Comparison of ENCODE assay signal across 8 cellular contexts in the genomic region with DNA sequence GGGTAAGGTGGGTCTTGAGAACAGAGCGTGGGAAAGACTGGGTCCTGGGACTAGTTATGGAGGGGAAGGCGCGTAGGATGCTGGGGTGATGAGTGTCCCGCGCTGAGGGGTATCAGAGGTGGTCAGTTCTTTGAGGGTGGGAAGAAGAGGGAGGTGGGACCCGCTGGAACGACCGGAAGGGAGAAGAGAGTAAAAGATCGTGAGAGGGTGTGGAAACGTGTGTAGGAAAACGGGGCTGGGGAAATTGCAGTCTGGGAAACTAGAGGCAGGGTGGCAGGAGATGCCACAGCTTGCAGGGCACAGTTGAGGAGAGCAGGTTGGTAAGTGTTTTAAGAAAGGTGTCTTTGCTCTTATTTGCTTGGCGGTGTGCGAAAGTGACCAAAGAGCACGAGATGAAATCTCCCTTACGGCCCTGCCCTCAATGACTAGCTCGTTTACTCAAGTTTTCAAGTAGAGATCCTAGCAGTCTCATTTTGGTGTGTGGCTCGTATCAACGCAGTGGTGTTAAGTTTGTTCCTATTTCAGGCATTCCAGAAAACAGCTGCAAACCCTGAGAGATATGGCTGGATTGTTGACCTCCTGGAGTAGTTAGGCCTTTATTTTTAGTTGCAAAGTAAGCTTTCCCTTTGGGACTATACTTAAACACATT. TPM values are rescaled to one million over a fixed set of nuclear protein-coding genes. Genes with fewer than 3 reads are reported as not detected.
A peak's percentile ranks its signal among the peaks of the same experiment; 100 is the strongest.
DNase-seq lines count a peak whose midpoint lies in the region; ATAC-seq, FAIRE-seq and TF ChIP-seq lines count a peak whose summit lies in the region.

No MANE protein-coding gene starts in this region.

- TF ChIP-seq CTCF in C4-2B (conservative IDR thresholded peaks at IDR 0.05) = no peak
- TF ChIP-seq CTCF in GM23338 (conservative IDR thresholded peaks at IDR 0.05; ENCODE audit: low read depth in 2 of 2) = no peak
- TF ChIP-seq CTCF in RWPE2 (IDR thresholded peaks at IDR 0.05; ENCODE audit: poor library complexity, severe bottlenecking) = no peak
- TF ChIP-seq CTCF in H1 (IDR thresholded peaks at IDR 0.05; ENCODE audit: control extremely low read depth in 1 of 3, insufficient read depth in 1 of 3, low read depth in 1 of 3, low read length in 3 of 3) = no peak

- ATAC-seq in GM23338 = no peak; the same call in 2 of the 3 replicates
- ATAC-seq in RWPE2 (ENCODE audit: low read depth) = peak; percentile 10; the same call in 2 of the 3 replicates
- ATAC-seq in HG02623 (IDR thresholded peaks at IDR 0.05; ENCODE audit: unreplicated experiment) = no peak
- ATAC-seq in HG02763 (IDR thresholded peaks at IDR 0.05; ENCODE audit: unreplicated experiment) = no peak
- no peak for ATAC-seq in HG03108 (IDR thresholded peaks at IDR 0.05; ENCODE audit: unreplicated experiment)

- H2BK20ac ChIP-seq in H1 (ENCODE audit: low read length) = no peak overlapping the region

- peak overlapping the region; percentile 92 for H3K4me3 Mint-ChIP-seq in GM23338

- POLR2A ChIA-PET in H1 (lab: Charles Lee; ENCODE audit: partially characterized antibody) = interaction anchor here (1.0 to 4.3 kb wide), 9 partner anchors 10 to 619 kb away, joined by 3 to 49 read pairs (median 6); partner anchors contain the start of genes CHEK1, EI24, FAM118B and FEZ1

- H4K91ac ChIP-seq in H1 (replicated peaks; ENCODE audit: insufficient read length, low read length) = no peak overlapping the region

- peaks cover 11% of the 10 kb centered on the region for H3K23me2 ChIP-seq in H1 (ENCODE audit: low read depth, low read length)

- H2BK15ac ChIP-seq in H1 (ENCODE audit: low read length) = no peak overlapping the region

- H3K36me3 ChIP-seq in GM23338 (ENCODE audit: insufficient read depth) (peaks cover 16% of the 10 kb centered on the region; the same call in 1 of the 2 replicates), RWPE2 (ENCODE audit: low read depth) (peaks cover 42% of the 10 kb centered on the region), H1 (ENCODE audit: control insufficient read depth in 2 of 4, insufficient read depth in 4 of 4, low read length in 3 of 4) (peaks cover 4 to 18% (median 10%) of the 10 kb centered on the region in 4 experiments; a peak in 7 of 8 replicates), mucosa of rectum (ENCODE audit: control insufficient read depth in 2 of 2, insufficient read depth in 2 of 2, low read length in 2 of 2) (peaks cover 3 to 6% of the 10 kb centered on the region in 2 donors)

- H3K4me2 ChIP-seq in GM23338 (peak overlapping the region; percentile 88), H1 (ENCODE audit: insufficient read depth in 1 of 2, low read depth in 2 of 2, low read length in 2 of 2) (peak overlapping the region; percentile 78 to 95)

- H4K5ac ChIP-seq in H1 (ENCODE audit: insufficient read length, low read depth, low read length) = peak overlapping the region; percentile 5

- H3K4ac ChIP-seq in H1 (replicated peaks; ENCODE audit: insufficient read length, low read depth, low read length) = no peak overlapping the region

- H3K9ac ChIP-seq in H1 (replicated peaks in 1 of 4; ENCODE audit: extremely low read depth in 1 of 4, low read depth in 3 of 4, low read length in 3 of 4) (peak overlapping the region; percentile 64 to 82 (median 74)), mucosa of rectum (ENCODE audit: low read depth in 1 of 2, low read length in 2 of 2) (peak overlapping the region; percentile 70 to 95)

- H3K27ac ChIP-seq in C4-2B = peak overlapping the region; percentile 95
- H3K27ac ChIP-seq in GM23338 (ENCODE audit: low read depth) = peak overlapping the region; percentile 17; the same call in 1 of the 2 replicates
- H3K27ac ChIP-seq in RWPE2 (ENCODE audit: poor library complexity, severe bottlenecking) = peak overlapping the region; percentile 72
- peak overlapping the region; percentile 42; the same call in 1 of the 2 replicates for H3K27ac ChIP-seq in H1 (ENCODE audit: low read depth, low read length)
- H3K27ac ChIP-seq in mucosa of rectum (ENCODE audit: low read depth in 2 of 2, low read length in 2 of 2) = peak overlapping the region; percentile 66 to 83

- H3K9me3 Mint-ChIP-seq in GM23338 = no peaks in the 10 kb centered on the region

- peaks cover 45% of the 10 kb centered on the region for H3K79me2 ChIP-seq in GM23338 (replicated peaks; ENCODE audit: insufficient read depth)
- H3K79me2 ChIP-seq in H1 (ENCODE audit: control insufficient read depth in 1 of 2, insufficient read depth in 2 of 2, low read length in 2 of 2) = peaks cover 9 to 41% of the 10 kb centered on the region in 2 experiments; a peak in 3 of 4 replicates

- H3F3A ChIP-seq in GM23338 (replicated peaks; ENCODE audit: low read depth) = 0 out of 2 replicates have a peak, but pooled peaks cover 2% of the 10 kb centered on the region

- no peak overlapping the region for H2BK12ac ChIP-seq in H1 (ENCODE audit: low read depth, low read length)

- H3K27me3 Mint-ChIP-seq in GM23338 (ENCODE audit: insufficient read depth, low read depth, poor library complexity) = peaks cover 3% of the 10 kb centered on the region

- no peak for FAIRE-seq in H1 (lab: Jason Lieb, UNC)

- H3K4me1 Mint-ChIP-seq in GM23338 = peaks cover 11% of the 10 kb centered on the region

- no peak overlapping the region for H4K8ac ChIP-seq in H1 (ENCODE audit: extremely low read depth, insufficient read depth, low read length)

- no peaks in the 10 kb centered on the region for H3K9me2 ChIP-seq in GM23338 (ENCODE audit: insufficient read depth)

- peak overlapping the region; percentile 64 for H3K4me3 ChIP-seq in GM23338
- peak overlapping the region; percentile 72 for H3K4me3 ChIP-seq in RWPE2 (ENCODE audit: severe bottlenecking)
- peak overlapping the region; percentile 75 to 90 (median 80) for H3K4me3 ChIP-seq in H1 (ENCODE audit: extremely low read depth in 1 of 4, insufficient read depth in 2 of 4, low read depth in 3 of 4, low read length in 4 of 4)
- peak overlapping the region; percentile 81 to 98 for H3K4me3 ChIP-seq in mucosa of rectum (ENCODE audit: low read length in 2 of 2)

- H2AK5ac ChIP-seq in H1 (ENCODE audit: low read depth, low read length) = no peak overlapping the region

- H3K9me3 ChIP-seq in RWPE2 (ENCODE audit: severe bottlenecking) (no peaks in the 10 kb centered on the region), H1 (ENCODE audit: insufficient read depth in 2 of 2, low read depth in 1 of 2, low read length in 1 of 2) (no peaks in the 10 kb centered on the region), mucosa of rectum (ENCODE audit: control insufficient read depth in 2 of 2, low read length in 2 of 2) (no peaks in the 10 kb centered on the region)

- 11% methylated on average over 13 of the region's 18 CpGs; no CpG with 5 or more reads in 1 of the 2 experiments for WGBS in H1 (ENCODE audit: extremely low coverage in 1 of 2, insufficient coverage in 1 of 2, insufficient read length in 1 of 2, insufficient replicate concordance in 2 of 2, low coverage in 1 of 2, low lambda C conversion rate in 2 of 2, missing lambda C conversion rate in 1 of 2), 2 experiments

- H3K36me3 Mint-ChIP-seq in GM23338 (ENCODE audit: low read depth) = peaks cover 22% of the 10 kb centered on the region

- H3K14ac ChIP-seq in H1 (ENCODE audit: insufficient read length) = no peak overlapping the region

- H3K27ac Mint-ChIP-seq in GM23338 = peak overlapping the region; percentile 95

- no peak overlapping the region for H3K56ac ChIP-seq in H1 (replicated peaks; ENCODE audit: insufficient read length, low read depth, low read length)

- H3K27me3 ChIP-seq in GM23338 (ENCODE audit: insufficient read depth) (no peaks in the 10 kb centered on the region), RWPE2 (ENCODE audit: insufficient read depth, poor library complexity, severe bottlenecking) (no peaks in the 10 kb centered on the region), H1 (replicated peaks in 1 of 4; ENCODE audit: control insufficient read depth in 3 of 4, extremely low read depth in 1 of 4, insufficient read depth in 3 of 4, low read length in 3 of 4) (no peaks in the 10 kb centered on the region), mucosa of rectum (ENCODE audit: control insufficient read depth in 2 of 2, insufficient read depth in 2 of 2, low read length in 2 of 2) (no peaks in the 10 kb centered on the region)

- H2AFZ ChIP-seq in GM23338 (no peak overlapping the region), H1 (ENCODE audit: low read length) (peak overlapping the region; percentile 59; the same call in 1 of the 2 replicates)

- H4K20me1 ChIP-seq in GM23338 (replicated peaks; ENCODE audit: insufficient read depth) (peaks cover 14% of the 10 kb centered on the region; the same call in 1 of the 2 replicates), H1 (replicated peaks in 1 of 2; ENCODE audit: control insufficient read depth in 1 of 2, insufficient read depth in 2 of 2, low read length in 2 of 2) (no peaks in the 10 kb centered on the region)

- no peaks in the 10 kb centered on the region; the same call in 1 of the 2 replicates for H3K79me1 ChIP-seq in H1 (ENCODE audit: low read depth, low read length)

- no peak for TF ChIP-seq RAD21 in H1 (IDR thresholded peaks at IDR 0.05 in 1 of 2, conservative IDR thresholded peaks at IDR 0.05 in 1 of 2; ENCODE audit: low read depth in 2 of 2, low read length in 2 of 2)

- no peak overlapping the region for H3K23ac ChIP-seq in H1 (ENCODE audit: insufficient read length)

- H3K18ac ChIP-seq in H1 (ENCODE audit: extremely low read depth, low read length) = peak overlapping the region; percentile 91; the same call in 1 of the 2 replicates

- H2BK120ac ChIP-seq in H1 (replicated peaks; ENCODE audit: low read depth, low read length) = no peak overlapping the region

- TF ChIP-seq POLR2A in H1 (IDR thresholded peaks at IDR 0.05; ENCODE audit: control extremely low read depth in 1 of 2, low read depth in 2 of 2, low read length in 2 of 2) = no peak

- H3K4me1 ChIP-seq in GM23338 (ENCODE audit: insufficient read depth) = 0 out of 2 replicates have a peak, but pooled peaks cover 4% of the 10 kb centered on the region
- H3K4me1 ChIP-seq in RWPE2 (ENCODE audit: insufficient read depth, poor library complexity, severe bottlenecking) = peaks cover 18% of the 10 kb centered on the region
- H3K4me1 ChIP-seq in H1 (replicated peaks in 1 of 4; ENCODE audit: control insufficient read depth in 3 of 4, insufficient read depth in 4 of 4, low read length in 3 of 4) = peaks cover 0 to 2% (median 0%) of the 10 kb centered on the region in 4 experiments; a peak in 2 of 7 replicates
- peaks cover 9 to 14% of the 10 kb centered on the region in 2 donors for H3K4me1 ChIP-seq in mucosa of rectum (ENCODE audit: control insufficient read depth in 2 of 2, insufficient read depth in 2 of 2, low read length in 2 of 2)

- CTCF ChIA-PET in H1 (lab: Charles Lee; ENCODE audit: partially characterized antibody) = interaction anchor here (0.6 to 1.0 kb wide), 2 partner anchors 141 kb away, joined by 3 read pairs; no protein-coding TSS in a partner anchor

- peak overlapping the region; percentile 86 for H2BK5ac ChIP-seq in H1 (ENCODE audit: low read depth, low read length)

- DNase-seq in GM23338 (ENCODE audit: low spot score) = peak; percentile 64
- peak; percentile 56 for DNase-seq in RWPE2 (ENCODE audit: low spot score)
- no peak for DNase-seq in H1 (ENCODE audit: low read depth in 1 of 2, low spot score in 2 of 2)

- no peak for TF ChIP-seq EP300 in H1 (IDR thresholded peaks at IDR 0.05; ENCODE audit: borderline replicate concordance in 1 of 2, low read depth in 2 of 2, low read length in 2 of 2)

RNA-seq across cellular contexts. Expression of gene STT3A, which starts 0.6 kb away (rescaled TPM):
- 156 TPM in 2 replicates for total RNA-seq in GM23338 (2014; rRNA removed; shearing (Covaris generic))
- polyA plus RNA-seq in GM23338 (2016; fragmentation: Nextera tagmentation; extraction: Ambion mirVana) (91.7 and 92.9 TPM in 2 replicates), H1 (2011; rRNA removed) (124 and 211 TPM in 2 replicates)
- total RNA-seq in H1 (2021; fragmentation: NEBNext Ultra II Directional; extraction: Animal tissue kit (Norgen Biotek cat#: 25700)) = 173 and 175 TPM in 2 replicates
- 140 TPM for polyA plus RNA-seq in H1 (2011; cell fraction: cytosol; rRNA removed)
- polyA plus RNA-seq in H1 (2011; cell fraction: nucleus; rRNA removed) = 141 TPM
- 152 to 205 TPM (median 167 TPM) in 4 replicates for polyA plus RNA-seq in H1 (2012, experiment 1 of 2)
- 61.1 TPM for polyA plus RNA-seq in H1 (2012, experiment 2 of 2)
- 234 TPM for polyA plus RNA-seq in H1 (2013, experiment 1 of 2)
- polyA plus RNA-seq in H1 (2013, experiment 2 of 2) = 232 TPM
- polyA minus RNA-seq in H1 (2011; rRNA and poly(A)+ RNA removed) = 907 and 996 TPM in 2 replicates
- 189 TPM for polyA minus RNA-seq in H1 (2011; cell fraction: cytosol; rRNA and poly(A)+ RNA removed)
- 287 TPM for polyA minus RNA-seq in H1 (2011; cell fraction: nucleus; rRNA and poly(A)+ RNA removed)

RNA-seq across cellular contexts. Expression of gene EI24, which starts 24.0 kb away (rescaled TPM):
- total RNA-seq in GM23338 (2014; rRNA removed; shearing (Covaris generic)) = 122 and 174 TPM in 2 replicates
- polyA plus RNA-seq in GM23338 (2016; fragmentation: Nextera tagmentation; extraction: Ambion mirVana) = 132 and 135 TPM in 2 replicates
- total RNA-seq in H1 (2021; fragmentation: NEBNext Ultra II Directional; extraction: Animal tissue kit (Norgen Biotek cat#: 25700)) = 130 and 135 TPM in 2 replicates
- 176 and 264 TPM in 2 replicates for polyA plus RNA-seq in H1 (2011; rRNA removed)
- 161 TPM for polyA plus RNA-seq in H1 (2011; cell fraction: cytosol; rRNA removed)
- 70.8 TPM for polyA plus RNA-seq in H1 (2011; cell fraction: nucleus; rRNA removed)
- 130 to 142 TPM (median 141 TPM) in 4 replicates for polyA plus RNA-seq in H1 (2012, experiment 1 of 2)
- polyA plus RNA-seq in H1 (2012, experiment 2 of 2) = 111 TPM
- 119 TPM for polyA plus RNA-seq in H1 (2013, experiment 1 of 2)
- polyA plus RNA-seq in H1 (2013, experiment 2 of 2) = 139 TPM
- polyA minus RNA-seq in H1 (2011; rRNA and poly(A)+ RNA removed) = 143 and 171 TPM in 2 replicates
- 48.1 TPM for polyA minus RNA-seq in H1 (2011; cell fraction: cytosol; rRNA and poly(A)+ RNA removed)
- polyA minus RNA-seq in H1 (2011; cell fraction: nucleus; rRNA and poly(A)+ RNA removed) = 41.1 TPM

RNA-seq across cellular contexts. Expression of gene CHEK1, which starts 31.7 kb away (rescaled TPM):
- total RNA-seq in GM23338 (2014; rRNA removed; shearing (Covaris generic)) = 96.4 and 102 TPM in 2 replicates
- 90.0 and 93.1 TPM in 2 replicates for polyA plus RNA-seq in GM23338 (2016; fragmentation: Nextera tagmentation; extraction: Ambion mirVana)
- 133 and 139 TPM in 2 replicates for total RNA-seq in H1 (2021; fragmentation: NEBNext Ultra II Directional; extraction: Animal tissue kit (Norgen Biotek cat#: 25700))
- polyA plus RNA-seq in H1 (2011; rRNA removed) = 24.1 and 37.7 TPM in 2 replicates
- 57.4 TPM for polyA plus RNA-seq in H1 (2011; cell fraction: cytosol; rRNA removed)
- 20.1 TPM for polyA plus RNA-seq in H1 (2011; cell fraction: nucleus; rRNA removed)
- polyA plus RNA-seq in H1 (2012, experiment 1 of 2) = 71.0 to 99.0 TPM (median 90.8 TPM) in 4 replicates
- 22.8 TPM for polyA plus RNA-seq in H1 (2012, experiment 2 of 2)
- polyA plus RNA-seq in H1 (2013, experiment 1 of 2) = 58.7 TPM
- polyA plus RNA-seq in H1 (2013, experiment 2 of 2) = 62.3 TPM
- 47.5 and 63.3 TPM in 2 replicates for polyA minus RNA-seq in H1 (2011; rRNA and poly(A)+ RNA removed)
- polyA minus RNA-seq in H1 (2011; cell fraction: cytosol; rRNA and poly(A)+ RNA removed) = 42.7 TPM
- 79.2 TPM for polyA minus RNA-seq in H1 (2011; cell fraction: nucleus; rRNA and poly(A)+ RNA removed)

Comparison
In these comparisons a context has a peak if more than half of its experiments do, and no peak if none do; other contexts are left out.
1. H3K27ac ChIP-seq: peak in every context shown above with its lines; median percentile 95 in C4-2B; 74 in mucosa of rectum; 72 in RWPE2; 42 in H1; 17 in GM23338.
2. DNase-seq: peak in GM23338 (single experiment) and RWPE2 (single experiment); none in H1 (0 of 2).
3. Peak in every context shown above with its lines, with median percentiles within 50 percentile points of each other: H3K4me3 ChIP-seq.